ENCODE assay signal across 8 cellular contexts in genomic region chr17:64056269-64057005, GRCh38. TPM values are rescaled to one million over a fixed set of nuclear protein-coding genes. Genes with fewer than 3 reads are reported as not detected.
A peak's percentile ranks its signal among the peaks of the same experiment; 100 is the strongest.
DNase-seq lines count a peak whose midpoint lies in the region; ATAC-seq and TF ChIP-seq lines count a peak whose summit lies in the region.

No MANE protein-coding gene starts in this region.

- H3K4me3 ChIP-seq in gastroesophageal sphincter = no peak overlapping the region

- peak; percentile 51 for ATAC-seq in HG02623 (IDR thresholded peaks at IDR 0.05; ENCODE audit: unreplicated experiment)
- peak in 1 of 2 donors; percentile 57 for ATAC-seq in natural killer cell treated with Interleukin-12 subunit alpha and Interleukin-12 subunit beta and Interleukin-15 and Interleukin-18, amount 100 ng/mL, for 72 hours
- ATAC-seq in gastroesophageal sphincter = no peak

- peak; percentile 11 for DNase-seq in SIG-M5 treated with dmso at 0.1 percent for 504 hours (lab: John Stamatoyannopoulos, UW; ENCODE audit: unreplicated experiment)
- no peak for DNase-seq in SIG-M5 (lab: John Stamatoyannopoulos, UW)
- DNase-seq in NOMO-1 treated with DMSO at 0.1 percent for 48 hours (lab: John Stamatoyannopoulos, UW; ENCODE audit: unreplicated experiment) = peak; percentile 58
- no peak for DNase-seq in natural killer cell treated with Interleukin-12 subunit alpha and Interleukin-12 subunit beta and Interleukin-15 and Interleukin-18, amount 100 ng/mL, for 72 hours (ENCODE audit: low spot score)
- no peak for DNase-seq in NCI-H2081 treated with DMSO at 0.1 percent for 48 hours (lab: John Stamatoyannopoulos, UW)
- no peak for DNase-seq in central memory CD4-positive, alpha-beta T cell

- H3K36me3 Mint-ChIP-seq in natural killer cell treated with Interleukin-12 subunit alpha and Interleukin-12 subunit beta and Interleukin-15 and Interleukin-18, amount 100 ng/mL, for 72 hours = peaks cover 54% of the 10 kb centered on the region

- peaks cover 0 to 99% of the 10 kb centered on the region in 2 donors for H3K36me3 ChIP-seq in gastroesophageal sphincter

- WGBS in gastroesophageal sphincter (ENCODE audit: low coverage in 1 of 2), 2 donors = 69 to 74% methylated on average over 8 to 9 of the region's 12 CpGs

- no peak overlapping the region for H3K27ac ChIP-seq in gastroesophageal sphincter

- peak overlapping the region; percentile 99 for H3K27ac Mint-ChIP-seq in natural killer cell treated with Interleukin-12 subunit alpha and Interleukin-12 subunit beta and Interleukin-15 and Interleukin-18, amount 100 ng/mL, for 72 hours

- no peaks in the 10 kb centered on the region for H3K9me3 ChIP-seq in gastroesophageal sphincter

- TF ChIP-seq EP300 in gastroesophageal sphincter (IDR thresholded peaks at IDR 0.05) = no peak

- TF ChIP-seq CTCF in gastroesophageal sphincter (IDR thresholded peaks at IDR 0.05) = no peak

- peaks cover 6% of the 10 kb centered on the region for H3K9me3 Mint-ChIP-seq in natural killer cell treated with Interleukin-12 subunit alpha and Interleukin-12 subunit beta and Interleukin-15 and Interleukin-18, amount 100 ng/mL, for 72 hours

- peaks cover 49 to 59% of the 10 kb centered on the region in 2 donors for H3K4me1 Mint-ChIP-seq in natural killer cell treated with Interleukin-12 subunit alpha and Interleukin-12 subunit beta and Interleukin-15 and Interleukin-18, amount 100 ng/mL, for 72 hours (ENCODE audit: low read depth in 2 of 2)

- H3K4me3 Mint-ChIP-seq in natural killer cell treated with Interleukin-12 subunit alpha and Interleukin-12 subunit beta and Interleukin-15 and Interleukin-18, amount 100 ng/mL, for 72 hours = peak overlapping the region; percentile 41

- H3K4me1 ChIP-seq in gastroesophageal sphincter = no peaks in the 10 kb centered on the region

- TF ChIP-seq POLR2A in gastroesophageal sphincter (IDR thresholded peaks at IDR 0.05) = no peak

- H3K27me3 ChIP-seq in gastroesophageal sphincter = no peaks in the 10 kb centered on the region

- no peaks in the 10 kb centered on the region for H3K27me3 Mint-ChIP-seq in natural killer cell treated with Interleukin-12 subunit alpha and Interleukin-12 subunit beta and Interleukin-15 and Interleukin-18, amount 100 ng/mL, for 72 hours

RNA-seq across cellular contexts. Expression of gene ICAM2, which starts 36.0 kb away (rescaled TPM):
- 10 to 100 TPM; 14.1 to 20.7 TPM for total RNA-seq in natural killer cell treated with Interleukin-12 subunit alpha and Interleukin-12 subunit beta and Interleukin-15 and Interleukin-18, amount 100 ng/mL, for 72 hours
- 10 to 100 TPM in 3 of 4 donors, 1 to 10 TPM in 1; 7.2 to 71.1 (median 36.7) TPM for total RNA-seq in gastroesophageal sphincter

RNA-seq across cellular contexts. Expression of gene PRR29, which starts 58.3 kb away (rescaled TPM):
- total RNA-seq in natural killer cell treated with Interleukin-12 subunit alpha and Interleukin-12 subunit beta and Interleukin-15 and Interleukin-18, amount 100 ng/mL, for 72 hours = 1 to 10 TPM in 1 of 2 donors, under 1 TPM in 1; 0.50 to 1.0 TPM
- total RNA-seq in gastroesophageal sphincter = 1 to 10 TPM in 1 of 4 donors, under 1 TPM in 2, not detected in 1; 0.23 to 1.1 (median 0.57) TPM

Comparison
In these comparisons a context has a peak if more than half of its experiments do, and no peak if none do; other contexts are left out.
1. DNase-seq: peak in SIG-M5 treated with dmso at 0.1 percent for 504 hours (single experiment) and NOMO-1 treated with DMSO at 0.1 percent for 48 hours (single experiment); none in SIG-M5 (single experiment), natural killer cell treated with Interleukin-12 subunit alpha and Interleukin-12 subunit beta and Interleukin-15 and Interleukin-18, amount 100 ng/mL, for 72 hours (single experiment), NCI-H2081 treated with DMSO at 0.1 percent for 48 hours (single experiment) and central memory CD4-positive, alpha-beta T cell (single experiment).